ENCODE assay signal across 2 cellular contexts in the genomic region with DNA sequence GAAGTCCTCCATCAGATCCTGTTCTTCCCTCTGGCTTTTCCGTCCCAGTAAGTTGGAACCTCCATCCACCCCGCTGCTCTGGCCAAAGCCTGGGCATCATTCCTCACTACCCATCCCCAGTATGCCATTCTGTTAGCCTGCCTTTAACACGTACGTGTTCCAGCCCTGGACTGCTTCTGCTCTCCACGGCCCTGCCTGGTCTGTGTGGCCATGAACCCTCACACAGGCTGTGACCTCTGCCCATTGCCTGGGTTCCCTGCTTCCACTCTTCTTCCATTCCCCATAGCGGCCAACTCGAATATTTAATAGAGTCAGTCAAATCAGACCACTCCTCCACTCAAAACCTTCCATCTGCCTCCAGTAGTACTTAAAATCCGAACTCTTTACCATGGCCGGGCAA.
TF ChIP-seq lines count a peak whose summit lies in the region.

No MANE protein-coding gene starts in this region.

TF ChIP-seq in GM23338, 12 proteins besides CTCF, POLR2A, EP300 and RAD21 (continued from another document):
- TF ChIP-seq, protein P1, sequence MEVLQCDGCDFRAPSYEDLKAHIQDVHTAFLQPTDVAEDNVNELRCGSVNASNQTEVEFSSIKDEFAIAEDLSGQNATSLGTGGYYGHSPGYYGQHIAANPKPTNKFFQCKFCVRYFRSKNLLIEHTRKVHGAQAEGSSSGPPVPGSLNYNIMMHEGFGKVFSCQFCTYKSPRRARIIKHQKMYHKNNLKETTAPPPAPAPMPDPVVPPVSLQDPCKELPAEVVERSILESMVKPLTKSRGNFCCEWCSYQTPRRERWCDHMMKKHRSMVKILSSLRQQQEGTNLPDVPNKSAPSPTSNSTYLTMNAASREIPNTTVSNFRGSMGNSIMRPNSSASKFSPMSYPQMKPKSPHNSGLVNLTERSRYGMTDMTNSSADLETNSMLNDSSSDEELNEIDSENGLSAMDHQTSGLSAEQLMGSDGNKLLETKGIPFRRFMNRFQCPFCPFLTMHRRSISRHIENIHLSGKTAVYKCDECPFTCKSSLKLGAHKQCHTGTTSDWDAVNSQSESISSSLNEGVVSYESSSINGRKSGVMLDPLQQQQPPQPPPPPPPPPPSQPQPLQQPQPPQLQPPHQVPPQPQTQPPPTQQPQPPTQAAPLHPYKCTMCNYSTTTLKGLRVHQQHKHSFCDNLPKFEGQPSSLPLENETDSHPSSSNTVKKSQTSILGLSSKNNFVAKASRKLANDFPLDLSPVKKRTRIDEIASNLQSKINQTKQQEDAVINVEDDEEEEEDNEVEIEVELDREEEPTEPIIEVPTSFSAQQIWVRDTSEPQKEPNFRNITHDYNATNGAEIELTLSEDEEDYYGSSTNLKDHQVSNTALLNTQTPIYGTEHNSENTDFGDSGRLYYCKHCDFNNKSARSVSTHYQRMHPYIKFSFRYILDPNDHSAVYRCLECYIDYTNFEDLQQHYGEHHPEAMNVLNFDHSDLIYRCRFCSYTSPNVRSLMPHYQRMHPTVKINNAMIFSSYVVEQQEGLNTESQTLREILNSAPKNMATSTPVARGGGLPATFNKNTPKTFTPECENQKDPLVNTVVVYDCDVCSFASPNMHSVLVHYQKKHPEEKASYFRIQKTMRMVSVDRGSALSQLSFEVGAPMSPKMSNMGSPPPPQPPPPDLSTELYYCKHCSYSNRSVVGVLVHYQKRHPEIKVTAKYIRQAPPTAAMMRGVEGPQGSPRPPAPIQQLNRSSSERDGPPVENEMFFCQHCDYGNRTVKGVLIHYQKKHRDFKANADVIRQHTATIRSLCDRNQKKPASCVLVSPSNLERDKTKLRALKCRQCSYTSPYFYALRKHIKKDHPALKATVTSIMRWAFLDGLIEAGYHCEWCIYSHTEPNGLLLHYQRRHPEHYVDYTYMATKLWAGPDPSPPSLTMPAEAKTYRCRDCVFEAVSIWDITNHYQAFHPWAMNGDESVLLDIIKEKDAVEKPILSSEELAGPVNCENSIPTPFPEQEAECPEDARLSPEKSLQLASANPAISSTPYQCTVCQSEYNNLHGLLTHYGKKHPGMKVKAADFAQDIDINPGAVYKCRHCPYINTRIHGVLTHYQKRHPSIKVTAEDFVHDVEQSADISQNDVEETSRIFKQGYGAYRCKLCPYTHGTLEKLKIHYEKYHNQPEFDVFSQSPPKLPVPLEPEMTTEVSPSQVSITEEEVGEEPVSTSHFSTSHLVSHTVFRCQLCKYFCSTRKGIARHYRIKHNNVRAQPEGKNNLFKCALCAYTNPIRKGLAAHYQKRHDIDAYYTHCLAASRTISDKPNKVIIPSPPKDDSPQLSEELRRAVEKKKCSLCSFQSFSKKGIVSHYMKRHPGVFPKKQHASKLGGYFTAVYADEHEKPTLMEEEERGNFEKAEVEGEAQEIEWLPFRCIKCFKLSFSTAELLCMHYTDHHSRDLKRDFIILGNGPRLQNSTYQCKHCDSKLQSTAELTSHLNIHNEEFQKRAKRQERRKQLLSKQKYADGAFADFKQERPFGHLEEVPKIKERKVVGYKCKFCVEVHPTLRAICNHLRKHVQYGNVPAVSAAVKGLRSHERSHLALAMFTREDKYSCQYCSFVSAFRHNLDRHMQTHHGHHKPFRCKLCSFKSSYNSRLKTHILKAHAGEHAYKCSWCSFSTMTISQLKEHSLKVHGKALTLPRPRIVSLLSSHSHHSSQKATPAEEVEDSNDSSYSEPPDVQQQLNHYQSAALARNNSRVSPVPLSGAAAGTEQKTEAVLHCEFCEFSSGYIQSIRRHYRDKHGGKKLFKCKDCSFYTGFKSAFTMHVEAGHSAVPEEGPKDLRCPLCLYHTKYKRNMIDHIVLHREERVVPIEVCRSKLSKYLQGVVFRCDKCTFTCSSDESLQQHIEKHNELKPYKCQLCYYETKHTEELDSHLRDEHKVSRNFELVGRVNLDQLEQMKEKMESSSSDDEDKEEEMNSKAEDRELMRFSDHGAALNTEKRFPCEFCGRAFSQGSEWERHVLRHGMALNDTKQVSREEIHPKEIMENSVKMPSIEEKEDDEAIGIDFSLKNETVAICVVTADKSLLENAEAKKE (CRISPR knock-in tag; IDR thresholded peaks at IDR 0.05), result no peak
- TF ChIP-seq, protein P2, sequence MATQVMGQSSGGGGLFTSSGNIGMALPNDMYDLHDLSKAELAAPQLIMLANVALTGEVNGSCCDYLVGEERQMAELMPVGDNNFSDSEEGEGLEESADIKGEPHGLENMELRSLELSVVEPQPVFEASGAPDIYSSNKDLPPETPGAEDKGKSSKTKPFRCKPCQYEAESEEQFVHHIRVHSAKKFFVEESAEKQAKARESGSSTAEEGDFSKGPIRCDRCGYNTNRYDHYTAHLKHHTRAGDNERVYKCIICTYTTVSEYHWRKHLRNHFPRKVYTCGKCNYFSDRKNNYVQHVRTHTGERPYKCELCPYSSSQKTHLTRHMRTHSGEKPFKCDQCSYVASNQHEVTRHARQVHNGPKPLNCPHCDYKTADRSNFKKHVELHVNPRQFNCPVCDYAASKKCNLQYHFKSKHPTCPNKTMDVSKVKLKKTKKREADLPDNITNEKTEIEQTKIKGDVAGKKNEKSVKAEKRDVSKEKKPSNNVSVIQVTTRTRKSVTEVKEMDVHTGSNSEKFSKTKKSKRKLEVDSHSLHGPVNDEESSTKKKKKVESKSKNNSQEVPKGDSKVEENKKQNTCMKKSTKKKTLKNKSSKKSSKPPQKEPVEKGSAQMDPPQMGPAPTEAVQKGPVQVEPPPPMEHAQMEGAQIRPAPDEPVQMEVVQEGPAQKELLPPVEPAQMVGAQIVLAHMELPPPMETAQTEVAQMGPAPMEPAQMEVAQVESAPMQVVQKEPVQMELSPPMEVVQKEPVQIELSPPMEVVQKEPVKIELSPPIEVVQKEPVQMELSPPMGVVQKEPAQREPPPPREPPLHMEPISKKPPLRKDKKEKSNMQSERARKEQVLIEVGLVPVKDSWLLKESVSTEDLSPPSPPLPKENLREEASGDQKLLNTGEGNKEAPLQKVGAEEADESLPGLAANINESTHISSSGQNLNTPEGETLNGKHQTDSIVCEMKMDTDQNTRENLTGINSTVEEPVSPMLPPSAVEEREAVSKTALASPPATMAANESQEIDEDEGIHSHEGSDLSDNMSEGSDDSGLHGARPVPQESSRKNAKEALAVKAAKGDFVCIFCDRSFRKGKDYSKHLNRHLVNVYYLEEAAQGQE (IDR thresholded peaks at IDR 0.05; ENCODE audit: unreplicated experiment), result no peak
- TF ChIP-seq CREB1 (CRISPR knock-in tag; IDR thresholded peaks at IDR 0.05; ENCODE audit: low read depth) (no peak), NANOG (IDR thresholded peaks at IDR 0.05; ENCODE audit: borderline replicate concordance) (no peak), ZNF114 (CRISPR knock-in tag; IDR thresholded peaks at IDR 0.05) (no peak), EZH2 (IDR thresholded peaks at IDR 0.05; ENCODE audit: low read depth, unreplicated experiment) (no peak), STAT1 (IDR thresholded peaks at IDR 0.05; ENCODE audit: unreplicated experiment) (no peak)

TF ChIP-seq in WTC11, 78 proteins besides CTCF, POLR2A, EP300 and RAD21 (continued from another document and continues in another):
- TF ChIP-seq, protein P3, sequence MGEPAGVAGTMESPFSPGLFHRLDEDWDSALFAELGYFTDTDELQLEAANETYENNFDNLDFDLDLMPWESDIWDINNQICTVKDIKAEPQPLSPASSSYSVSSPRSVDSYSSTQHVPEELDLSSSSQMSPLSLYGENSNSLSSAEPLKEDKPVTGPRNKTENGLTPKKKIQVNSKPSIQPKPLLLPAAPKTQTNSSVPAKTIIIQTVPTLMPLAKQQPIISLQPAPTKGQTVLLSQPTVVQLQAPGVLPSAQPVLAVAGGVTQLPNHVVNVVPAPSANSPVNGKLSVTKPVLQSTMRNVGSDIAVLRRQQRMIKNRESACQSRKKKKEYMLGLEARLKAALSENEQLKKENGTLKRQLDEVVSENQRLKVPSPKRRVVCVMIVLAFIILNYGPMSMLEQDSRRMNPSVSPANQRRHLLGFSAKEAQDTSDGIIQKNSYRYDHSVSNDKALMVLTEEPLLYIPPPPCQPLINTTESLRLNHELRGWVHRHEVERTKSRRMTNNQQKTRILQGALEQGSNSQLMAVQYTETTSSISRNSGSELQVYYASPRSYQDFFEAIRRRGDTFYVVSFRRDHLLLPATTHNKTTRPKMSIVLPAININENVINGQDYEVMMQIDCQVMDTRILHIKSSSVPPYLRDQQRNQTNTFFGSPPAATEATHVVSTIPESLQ (CRISPR knock-in tag; IDR thresholded peaks at IDR 0.05), result no peak
- TF ChIP-seq, protein P4, sequence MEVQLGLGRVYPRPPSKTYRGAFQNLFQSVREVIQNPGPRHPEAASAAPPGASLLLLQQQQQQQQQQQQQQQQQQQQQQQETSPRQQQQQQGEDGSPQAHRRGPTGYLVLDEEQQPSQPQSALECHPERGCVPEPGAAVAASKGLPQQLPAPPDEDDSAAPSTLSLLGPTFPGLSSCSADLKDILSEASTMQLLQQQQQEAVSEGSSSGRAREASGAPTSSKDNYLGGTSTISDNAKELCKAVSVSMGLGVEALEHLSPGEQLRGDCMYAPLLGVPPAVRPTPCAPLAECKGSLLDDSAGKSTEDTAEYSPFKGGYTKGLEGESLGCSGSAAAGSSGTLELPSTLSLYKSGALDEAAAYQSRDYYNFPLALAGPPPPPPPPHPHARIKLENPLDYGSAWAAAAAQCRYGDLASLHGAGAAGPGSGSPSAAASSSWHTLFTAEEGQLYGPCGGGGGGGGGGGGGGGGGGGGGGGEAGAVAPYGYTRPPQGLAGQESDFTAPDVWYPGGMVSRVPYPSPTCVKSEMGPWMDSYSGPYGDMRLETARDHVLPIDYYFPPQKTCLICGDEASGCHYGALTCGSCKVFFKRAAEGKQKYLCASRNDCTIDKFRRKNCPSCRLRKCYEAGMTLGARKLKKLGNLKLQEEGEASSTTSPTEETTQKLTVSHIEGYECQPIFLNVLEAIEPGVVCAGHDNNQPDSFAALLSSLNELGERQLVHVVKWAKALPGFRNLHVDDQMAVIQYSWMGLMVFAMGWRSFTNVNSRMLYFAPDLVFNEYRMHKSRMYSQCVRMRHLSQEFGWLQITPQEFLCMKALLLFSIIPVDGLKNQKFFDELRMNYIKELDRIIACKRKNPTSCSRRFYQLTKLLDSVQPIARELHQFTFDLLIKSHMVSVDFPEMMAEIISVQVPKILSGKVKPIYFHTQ (CRISPR knock-in tag; IDR thresholded peaks at IDR 0.05), result no peak
- TF ChIP-seq GTF2I (CRISPR knock-in tag; conservative IDR thresholded peaks at IDR 0.05), result no peak
- no peak for TF ChIP-seq ZNF416 (CRISPR knock-in tag; IDR thresholded peaks at IDR 0.05)
- TF ChIP-seq, protein P5, sequence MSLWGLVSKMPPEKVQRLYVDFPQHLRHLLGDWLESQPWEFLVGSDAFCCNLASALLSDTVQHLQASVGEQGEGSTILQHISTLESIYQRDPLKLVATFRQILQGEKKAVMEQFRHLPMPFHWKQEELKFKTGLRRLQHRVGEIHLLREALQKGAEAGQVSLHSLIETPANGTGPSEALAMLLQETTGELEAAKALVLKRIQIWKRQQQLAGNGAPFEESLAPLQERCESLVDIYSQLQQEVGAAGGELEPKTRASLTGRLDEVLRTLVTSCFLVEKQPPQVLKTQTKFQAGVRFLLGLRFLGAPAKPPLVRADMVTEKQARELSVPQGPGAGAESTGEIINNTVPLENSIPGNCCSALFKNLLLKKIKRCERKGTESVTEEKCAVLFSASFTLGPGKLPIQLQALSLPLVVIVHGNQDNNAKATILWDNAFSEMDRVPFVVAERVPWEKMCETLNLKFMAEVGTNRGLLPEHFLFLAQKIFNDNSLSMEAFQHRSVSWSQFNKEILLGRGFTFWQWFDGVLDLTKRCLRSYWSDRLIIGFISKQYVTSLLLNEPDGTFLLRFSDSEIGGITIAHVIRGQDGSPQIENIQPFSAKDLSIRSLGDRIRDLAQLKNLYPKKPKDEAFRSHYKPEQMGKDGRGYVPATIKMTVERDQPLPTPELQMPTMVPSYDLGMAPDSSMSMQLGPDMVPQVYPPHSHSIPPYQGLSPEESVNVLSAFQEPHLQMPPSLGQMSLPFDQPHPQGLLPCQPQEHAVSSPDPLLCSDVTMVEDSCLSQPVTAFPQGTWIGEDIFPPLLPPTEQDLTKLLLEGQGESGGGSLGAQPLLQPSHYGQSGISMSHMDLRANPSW (CRISPR knock-in tag; conservative IDR thresholded peaks at IDR 0.05; ENCODE audit: low read depth), result no peak
- TF ChIP-seq, protein P6, sequence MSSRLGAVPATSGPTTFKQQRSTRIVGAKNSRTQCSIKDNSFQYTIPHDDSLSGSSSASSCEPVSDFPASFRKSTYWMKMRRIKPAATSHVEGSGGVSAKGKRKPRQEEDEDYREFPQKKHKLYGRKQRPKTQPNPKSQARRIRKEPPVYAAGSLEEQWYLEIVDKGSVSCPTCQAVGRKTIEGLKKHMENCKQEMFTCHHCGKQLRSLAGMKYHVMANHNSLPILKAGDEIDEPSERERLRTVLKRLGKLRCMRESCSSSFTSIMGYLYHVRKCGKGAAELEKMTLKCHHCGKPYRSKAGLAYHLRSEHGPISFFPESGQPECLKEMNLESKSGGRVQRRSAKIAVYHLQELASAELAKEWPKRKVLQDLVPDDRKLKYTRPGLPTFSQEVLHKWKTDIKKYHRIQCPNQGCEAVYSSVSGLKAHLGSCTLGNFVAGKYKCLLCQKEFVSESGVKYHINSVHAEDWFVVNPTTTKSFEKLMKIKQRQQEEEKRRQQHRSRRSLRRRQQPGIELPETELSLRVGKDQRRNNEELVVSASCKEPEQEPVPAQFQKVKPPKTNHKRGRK (CRISPR knock-in tag; IDR thresholded peaks at IDR 0.05; ENCODE audit: borderline replicate concordance), result no peak
- TF ChIP-seq, protein P7, sequence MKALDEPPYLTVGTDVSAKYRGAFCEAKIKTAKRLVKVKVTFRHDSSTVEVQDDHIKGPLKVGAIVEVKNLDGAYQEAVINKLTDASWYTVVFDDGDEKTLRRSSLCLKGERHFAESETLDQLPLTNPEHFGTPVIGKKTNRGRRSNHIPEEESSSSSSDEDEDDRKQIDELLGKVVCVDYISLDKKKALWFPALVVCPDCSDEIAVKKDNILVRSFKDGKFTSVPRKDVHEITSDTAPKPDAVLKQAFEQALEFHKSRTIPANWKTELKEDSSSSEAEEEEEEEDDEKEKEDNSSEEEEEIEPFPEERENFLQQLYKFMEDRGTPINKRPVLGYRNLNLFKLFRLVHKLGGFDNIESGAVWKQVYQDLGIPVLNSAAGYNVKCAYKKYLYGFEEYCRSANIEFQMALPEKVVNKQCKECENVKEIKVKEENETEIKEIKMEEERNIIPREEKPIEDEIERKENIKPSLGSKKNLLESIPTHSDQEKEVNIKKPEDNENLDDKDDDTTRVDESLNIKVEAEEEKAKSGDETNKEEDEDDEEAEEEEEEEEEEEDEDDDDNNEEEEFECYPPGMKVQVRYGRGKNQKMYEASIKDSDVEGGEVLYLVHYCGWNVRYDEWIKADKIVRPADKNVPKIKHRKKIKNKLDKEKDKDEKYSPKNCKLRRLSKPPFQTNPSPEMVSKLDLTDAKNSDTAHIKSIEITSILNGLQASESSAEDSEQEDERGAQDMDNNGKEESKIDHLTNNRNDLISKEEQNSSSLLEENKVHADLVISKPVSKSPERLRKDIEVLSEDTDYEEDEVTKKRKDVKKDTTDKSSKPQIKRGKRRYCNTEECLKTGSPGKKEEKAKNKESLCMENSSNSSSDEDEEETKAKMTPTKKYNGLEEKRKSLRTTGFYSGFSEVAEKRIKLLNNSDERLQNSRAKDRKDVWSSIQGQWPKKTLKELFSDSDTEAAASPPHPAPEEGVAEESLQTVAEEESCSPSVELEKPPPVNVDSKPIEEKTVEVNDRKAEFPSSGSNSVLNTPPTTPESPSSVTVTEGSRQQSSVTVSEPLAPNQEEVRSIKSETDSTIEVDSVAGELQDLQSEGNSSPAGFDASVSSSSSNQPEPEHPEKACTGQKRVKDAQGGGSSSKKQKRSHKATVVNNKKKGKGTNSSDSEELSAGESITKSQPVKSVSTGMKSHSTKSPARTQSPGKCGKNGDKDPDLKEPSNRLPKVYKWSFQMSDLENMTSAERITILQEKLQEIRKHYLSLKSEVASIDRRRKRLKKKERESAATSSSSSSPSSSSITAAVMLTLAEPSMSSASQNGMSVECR (CRISPR knock-in tag; IDR thresholded peaks at IDR 0.05; ENCODE audit: borderline replicate concordance), result no peak
- no peak for TF ChIP-seq ZNF121 (CRISPR knock-in tag; IDR thresholded peaks at IDR 0.05)
- TF ChIP-seq, protein P8, sequence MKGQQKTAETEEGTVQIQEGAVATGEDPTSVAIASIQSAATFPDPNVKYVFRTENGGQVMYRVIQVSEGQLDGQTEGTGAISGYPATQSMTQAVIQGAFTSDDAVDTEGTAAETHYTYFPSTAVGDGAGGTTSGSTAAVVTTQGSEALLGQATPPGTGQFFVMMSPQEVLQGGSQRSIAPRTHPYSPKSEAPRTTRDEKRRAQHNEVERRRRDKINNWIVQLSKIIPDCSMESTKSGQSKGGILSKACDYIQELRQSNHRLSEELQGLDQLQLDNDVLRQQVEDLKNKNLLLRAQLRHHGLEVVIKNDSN (CRISPR knock-in tag; IDR thresholded peaks at IDR 0.05), result no peak
